ENCODE assay signal across 9 cellular contexts in the genomic region with DNA sequence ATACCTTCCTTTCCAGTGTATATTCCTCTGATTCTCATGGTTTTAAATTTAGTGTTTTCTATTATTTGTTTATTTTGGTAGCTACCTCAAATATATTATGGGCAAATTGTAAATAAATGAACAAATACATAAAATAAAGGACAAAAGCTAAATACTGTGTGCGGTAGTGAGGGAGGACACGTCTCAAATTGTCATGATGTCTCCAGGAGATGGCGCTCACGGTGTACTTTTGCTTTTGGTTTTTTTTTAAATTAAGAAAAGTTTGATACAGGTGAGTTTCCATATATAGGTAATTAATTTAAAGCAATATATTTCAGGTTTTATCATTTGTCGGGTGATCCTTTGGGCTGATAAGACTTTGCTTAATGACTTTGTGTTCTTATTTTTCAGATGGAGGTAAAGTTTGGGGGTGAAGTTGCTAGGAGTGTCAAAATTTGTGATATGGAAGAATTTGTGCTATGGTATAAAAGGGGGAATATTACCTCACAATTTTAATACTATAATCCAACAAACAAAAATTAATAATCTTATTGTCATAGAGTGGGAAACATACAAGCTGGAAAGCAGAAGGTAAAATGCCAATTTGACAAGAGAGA.
A peak's percentile ranks its signal among the peaks of the same experiment; 100 is the strongest.
DNase-seq lines count a peak whose midpoint lies in the region; ATAC-seq and TF ChIP-seq lines count a peak whose summit lies in the region.
"Had no signal": no experiment of that assay in that cellular context is flagged by ENCODE, and none has a peak within 500 bp of the region (broad histone marks: within the 10 kb centered on the region; RNA-seq: fewer than 3 reads in every experiment).

No MANE protein-coding gene starts in this region.

- peak; percentile 48 for TF ChIP-seq CTCF in astrocyte of the spinal cord (IDR thresholded peaks at IDR 0.05; ENCODE audit: low read depth, low read length)

- H3K4me1 ChIP-seq in mesendoderm (ENCODE audit: control insufficient read depth, low read depth, low read length), result no peaks in the 10 kb centered on the region
- H3K4me1 ChIP-seq: right atrium auricular region had no signal

- H3K9ac ChIP-seq in mesendoderm (ENCODE audit: low read length), result no peak overlapping the region

- no peak overlapping the region for H2AK5ac ChIP-seq in mesendoderm (ENCODE audit: low read length)

- no peak overlapping the region for H3K23ac ChIP-seq in mesendoderm (ENCODE audit: low read length)

- H2BK120ac ChIP-seq in mesendoderm (ENCODE audit: low read depth, low read length), result no peak overlapping the region

- H3K4me3 ChIP-seq in astrocyte of the spinal cord (ENCODE audit: low read depth, low read length) (no peak overlapping the region), mesendoderm (ENCODE audit: low read length) (no peak overlapping the region)
- H3K4me3 ChIP-seq: right atrium auricular region had no signal

- no peaks in the 10 kb centered on the region for H3K79me2 ChIP-seq in mesendoderm (ENCODE audit: control insufficient read depth, insufficient read depth, low read length)

- DNase-seq in ELR (ENCODE audit: low read depth) (peak; percentile 34), astrocyte of the spinal cord (ENCODE audit: low read depth, low spot score) (peak; percentile 16), mesendoderm (peak; percentile 34), NCI-H1930 (lab: John Stamatoyannopoulos, UW) (no peak)
- no peak for DNase-seq in stimulated activated naive CD8-positive, alpha-beta T cell treated with anti-CD3 and anti-CD28 coated beads, Interleukin-15, Interleukin-2, amounts not matched to agents 100 U/mL and 50 U/mL, for 24 hours

- H3K36me3 ChIP-seq in mesendoderm (ENCODE audit: control insufficient read depth, insufficient read depth, low read length), result no peaks in the 10 kb centered on the region
- H3K36me3 ChIP-seq: right atrium auricular region had no signal

- no peak overlapping the region for H2BK5ac ChIP-seq in mesendoderm (ENCODE audit: low read length)

- no peak for TF ChIP-seq EP300 in Ishikawa (IDR thresholded peaks at IDR 0.05; ENCODE audit: borderline replicate concordance)

- peak; percentile 68 for TF ChIP-seq RAD21 in Ishikawa (IDR thresholded peaks at IDR 0.05; ENCODE audit: low read depth)

- H3K79me1 ChIP-seq in mesendoderm (ENCODE audit: low read length), result no peaks in the 10 kb centered on the region

- no peak for ATAC-seq in GM21717 (IDR thresholded peaks at IDR 0.05; ENCODE audit: unreplicated experiment)
- no peak for ATAC-seq in HG03520 (IDR thresholded peaks at IDR 0.05; ENCODE audit: unreplicated experiment)
- no peak for ATAC-seq in stimulated activated naive CD8-positive, alpha-beta T cell treated with anti-CD3 and anti-CD28 coated beads, Interleukin-15, Interleukin-2, amounts not matched to agents 100 U/mL and 50 U/mL, for 24 hours

- no peaks in the 10 kb centered on the region for H3K27me3 ChIP-seq in mesendoderm (ENCODE audit: insufficient read depth, low read length, poor library complexity)
- H3K27me3 ChIP-seq: right atrium auricular region had no signal

- H4K8ac ChIP-seq in mesendoderm (ENCODE audit: low read depth, low read length), result no peak overlapping the region

- no peak overlapping the region for H2BK15ac ChIP-seq in mesendoderm (replicated peaks; ENCODE audit: low read depth)

- no peak overlapping the region for H3K4ac ChIP-seq in mesendoderm (ENCODE audit: low read depth, low read length)

- no peak overlapping the region for H4K5ac ChIP-seq in mesendoderm (ENCODE audit: low read length)

- in situ Hi-C loops in astrocyte of the spinal cord (cut with HindIII; ENCODE audit: low sequenced_read_pairs), result no loop called here

- no CpG with 5 or more reads among the region's 5 CpGs for WGBS in mesendoderm (ENCODE audit: extremely low coverage, insufficient coverage, low lambda C conversion rate)

- H3K56ac ChIP-seq in mesendoderm (ENCODE audit: low read length), result no peak overlapping the region

- no peak overlapping the region for H3K18ac ChIP-seq in mesendoderm (ENCODE audit: low read length)

- H3K4me2 ChIP-seq in mesendoderm (ENCODE audit: low read length), result no peak overlapping the region

- no peak overlapping the region for H3K27ac ChIP-seq in mesendoderm (ENCODE audit: low read depth, low read length)
- H3K27ac ChIP-seq: right atrium auricular region had no signal

TF ChIP-seq in Ishikawa, 13 proteins besides CTCF, POLR2A, EP300 and RAD21:
- TF ChIP-seq TAF1 (IDR thresholded peaks at IDR 0.05; ENCODE audit: low read depth), result no peak
- no peak for TF ChIP-seq TCF12 (IDR thresholded peaks at IDR 0.05; ENCODE audit: low read depth)
- TF ChIP-seq, protein P1, sequence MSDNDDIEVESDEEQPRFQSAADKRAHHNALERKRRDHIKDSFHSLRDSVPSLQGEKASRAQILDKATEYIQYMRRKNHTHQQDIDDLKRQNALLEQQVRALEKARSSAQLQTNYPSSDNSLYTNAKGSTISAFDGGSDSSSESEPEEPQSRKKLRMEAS (IDR thresholded peaks at IDR 0.05), result no peak
- TF ChIP-seq EGR1 (IDR thresholded peaks at IDR 0.05), result no peak
- TF ChIP-seq NFIC (IDR thresholded peaks at IDR 0.05), result no peak
- TF ChIP-seq TEAD4 (IDR thresholded peaks at IDR 0.05), result no peak
- TF ChIP-seq, protein P2, sequence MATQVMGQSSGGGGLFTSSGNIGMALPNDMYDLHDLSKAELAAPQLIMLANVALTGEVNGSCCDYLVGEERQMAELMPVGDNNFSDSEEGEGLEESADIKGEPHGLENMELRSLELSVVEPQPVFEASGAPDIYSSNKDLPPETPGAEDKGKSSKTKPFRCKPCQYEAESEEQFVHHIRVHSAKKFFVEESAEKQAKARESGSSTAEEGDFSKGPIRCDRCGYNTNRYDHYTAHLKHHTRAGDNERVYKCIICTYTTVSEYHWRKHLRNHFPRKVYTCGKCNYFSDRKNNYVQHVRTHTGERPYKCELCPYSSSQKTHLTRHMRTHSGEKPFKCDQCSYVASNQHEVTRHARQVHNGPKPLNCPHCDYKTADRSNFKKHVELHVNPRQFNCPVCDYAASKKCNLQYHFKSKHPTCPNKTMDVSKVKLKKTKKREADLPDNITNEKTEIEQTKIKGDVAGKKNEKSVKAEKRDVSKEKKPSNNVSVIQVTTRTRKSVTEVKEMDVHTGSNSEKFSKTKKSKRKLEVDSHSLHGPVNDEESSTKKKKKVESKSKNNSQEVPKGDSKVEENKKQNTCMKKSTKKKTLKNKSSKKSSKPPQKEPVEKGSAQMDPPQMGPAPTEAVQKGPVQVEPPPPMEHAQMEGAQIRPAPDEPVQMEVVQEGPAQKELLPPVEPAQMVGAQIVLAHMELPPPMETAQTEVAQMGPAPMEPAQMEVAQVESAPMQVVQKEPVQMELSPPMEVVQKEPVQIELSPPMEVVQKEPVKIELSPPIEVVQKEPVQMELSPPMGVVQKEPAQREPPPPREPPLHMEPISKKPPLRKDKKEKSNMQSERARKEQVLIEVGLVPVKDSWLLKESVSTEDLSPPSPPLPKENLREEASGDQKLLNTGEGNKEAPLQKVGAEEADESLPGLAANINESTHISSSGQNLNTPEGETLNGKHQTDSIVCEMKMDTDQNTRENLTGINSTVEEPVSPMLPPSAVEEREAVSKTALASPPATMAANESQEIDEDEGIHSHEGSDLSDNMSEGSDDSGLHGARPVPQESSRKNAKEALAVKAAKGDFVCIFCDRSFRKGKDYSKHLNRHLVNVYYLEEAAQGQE (IDR thresholded peaks at IDR 0.05; ENCODE audit: low read depth), result no peak
- TF ChIP-seq ZBTB7A (IDR thresholded peaks at IDR 0.05; ENCODE audit: low read depth), result no peak
- no peak for TF ChIP-seq CEBPB (IDR thresholded peaks at IDR 0.05)
- TF ChIP-seq FOXM1 (IDR thresholded peaks at IDR 0.05; ENCODE audit: borderline replicate concordance, low read depth), result no peak
- TF ChIP-seq USF1 (IDR thresholded peaks at IDR 0.05), result no peak
- TF ChIP-seq YY1 (IDR thresholded peaks at IDR 0.05; ENCODE audit: low read depth), result no peak
- no peak for TF ChIP-seq CREB1 (IDR thresholded peaks at IDR 0.05; ENCODE audit: low read depth)

Comparison
In these comparisons a context has a peak if more than half of its experiments do, and no peak if none do; other contexts are left out.
1. DNase-seq: peak in ELR (single experiment), astrocyte of the spinal cord (single experiment) and mesendoderm (single experiment); none in NCI-H1930 (0 of 2) and stimulated activated naive CD8-positive, alpha-beta T cell treated with anti-CD3 and anti-CD28 coated beads, Interleukin-15, Interleukin-2, amounts not matched to agents 100 U/mL and 50 U/mL, for 24 hours (single experiment).